Comparison of ENCODE assay signal across 16 cellular contexts in genomic region chr10:93451244-93451947, GRCh38. TPM values are rescaled to one million over a fixed set of nuclear protein-coding genes. Genes with fewer than 3 reads are reported as not detected.
"Had no signal": no experiment of that assay in that cellular context is flagged by ENCODE, and none has a peak within 500 bp of the region (broad histone marks: within the 10 kb centered on the region; RNA-seq: fewer than 3 reads in every experiment).

No MANE protein-coding gene starts in this region.

- H3K9me3 Mint-ChIP-seq: activated CD4-positive, alpha-beta T cell treated with anti-CD3 and anti-CD28 coated beads, Interleukin-2, amount 10 ng/mL, durations not matched to agents 7 days and 5 days; activated naive CD4-positive, alpha-beta T cell treated with anti-CD3 and anti-CD28 coated beads for 36 hours; activated naive CD8-positive, alpha-beta T cell treated with anti-CD3 and anti-CD28 coated beads, Interleukin-2, amount 50 U/mL, for 24 hours; memory B cell; naive thymus-derived CD8-positive, alpha-beta T cell; stimulated activated memory B cell treated with anti-CD40 and anti-IgM and Interleukin-4, amounts not matched to agents 10 μg/mL and 1 μg/mL and 100 μg/mL, for 72 hours had no signal

- H3K36me3 ChIP-seq: cardiac muscle cell, neutrophil had no signal

- H3K36me3 Mint-ChIP-seq: memory B cell; naive thymus-derived CD8-positive, alpha-beta T cell; stimulated activated memory B cell treated with anti-CD40 and anti-IgM and Interleukin-4, amounts not matched to agents 10 μg/mL and 1 μg/mL and 100 μg/mL, for 72 hours had no signal

- DNase-seq: activated CD4-positive, CD25-positive, alpha-beta regulatory T cell; activated naive CD8-positive, alpha-beta T cell treated with anti-CD3 and anti-CD28 coated beads, Interleukin-2, amount 50 U/mL, for 24 hours; dorsolateral prefrontal cortex; naive thymus-derived CD8-positive, alpha-beta T cell; posterior cingulate gyrus; retina; T-helper 17 cell had no signal

- H3K4me3 Mint-ChIP-seq: activated CD4-positive, alpha-beta T cell treated with anti-CD3 and anti-CD28 coated beads, Interleukin-2, amount 10 ng/mL, durations not matched to agents 7 days and 5 days; activated naive CD4-positive, alpha-beta T cell treated with anti-CD3 and anti-CD28 coated beads for 36 hours; activated naive CD8-positive, alpha-beta T cell treated with anti-CD3 and anti-CD28 coated beads, Interleukin-2, amount 50 U/mL, for 24 hours; memory B cell; naive thymus-derived CD8-positive, alpha-beta T cell; stimulated activated memory B cell treated with anti-CD40 and anti-IgM and Interleukin-4, amounts not matched to agents 10 μg/mL and 1 μg/mL and 100 μg/mL, for 72 hours; T-helper 17 cell had no signal

- H3K27ac Mint-ChIP-seq: activated naive CD4-positive, alpha-beta T cell treated with anti-CD3 and anti-CD28 coated beads for 36 hours; activated naive CD8-positive, alpha-beta T cell treated with anti-CD3 and anti-CD28 coated beads, Interleukin-2, amount 50 U/mL, for 24 hours; memory B cell; stimulated activated memory B cell treated with anti-CD40 and anti-IgM and Interleukin-4, amounts not matched to agents 10 μg/mL and 1 μg/mL and 100 μg/mL, for 72 hours; T-helper 17 cell had no signal

- H3K9me3 ChIP-seq: ascending aorta, neutrophil, tibial nerve had no signal

- H3K4me3 ChIP-seq: ascending aorta, cardiac muscle cell, dorsolateral prefrontal cortex, tibial nerve had no signal

- H3K27ac ChIP-seq: ascending aorta, cardiac muscle cell, dorsolateral prefrontal cortex, neutrophil, tibial nerve had no signal

- H3K27me3 ChIP-seq: ascending aorta, cardiac muscle cell, dorsolateral prefrontal cortex, neutrophil, tibial nerve had no signal

- H3K27me3 Mint-ChIP-seq: activated CD4-positive, alpha-beta T cell treated with anti-CD3 and anti-CD28 coated beads, Interleukin-2, amount 10 ng/mL, durations not matched to agents 7 days and 5 days; activated naive CD8-positive, alpha-beta T cell treated with anti-CD3 and anti-CD28 coated beads, Interleukin-2, amount 50 U/mL, for 24 hours; memory B cell; naive thymus-derived CD8-positive, alpha-beta T cell; T-helper 17 cell had no signal

- H3K4me1 ChIP-seq: ascending aorta had no signal

- ATAC-seq: activated naive CD8-positive, alpha-beta T cell treated with anti-CD3 and anti-CD28 coated beads, Interleukin-2, amount 50 U/mL, for 24 hours; left colon; naive thymus-derived CD8-positive, alpha-beta T cell; T-helper 17 cell had no signal

- H3K4me1 Mint-ChIP-seq: memory B cell; stimulated activated memory B cell treated with anti-CD40 and anti-IgM and Interleukin-4, amounts not matched to agents 10 μg/mL and 1 μg/mL and 100 μg/mL, for 72 hours; T-helper 17 cell had no signal

RNA-seq across cellular contexts. Expression of gene CEP55, which starts 45.0 kb away (rescaled TPM):
- total RNA-seq: ascending aorta; naive thymus-derived CD8-positive, alpha-beta T cell had no signal
